Comparison of ENCODE assay signal across 21 cellular contexts in the genomic region with DNA sequence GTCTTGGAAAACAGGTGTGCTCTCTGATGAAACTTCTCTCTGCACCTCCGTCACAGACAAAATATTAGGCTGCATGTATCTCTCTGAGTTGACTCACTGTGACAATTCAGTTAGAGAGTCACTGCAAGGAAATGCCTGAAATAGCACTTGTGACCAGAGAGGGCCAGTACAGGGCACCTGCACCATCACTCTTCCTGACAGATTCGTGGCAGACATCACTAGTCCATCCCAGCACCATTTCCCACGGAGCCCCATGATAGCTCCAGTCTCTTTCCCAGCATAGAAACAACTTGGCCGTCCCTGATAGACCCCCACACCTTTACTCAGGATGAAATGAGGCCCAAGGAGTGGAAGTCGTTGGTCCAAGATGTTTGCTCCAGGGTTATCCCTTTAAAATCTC.
"Had no signal": no experiment of that assay in that cellular context is flagged by ENCODE, and none has a peak within 500 bp of the region (broad histone marks: within the 10 kb centered on the region; RNA-seq: fewer than 3 reads in every experiment).

No MANE protein-coding gene starts in this region.

- H3K4me1 Mint-ChIP-seq: activated naive CD4-positive, alpha-beta T cell treated with anti-CD3 and anti-CD28 coated beads, Interleukin-2, amount 10 ng/mL, durations not matched to agents 7 days and 5 days; stimulated activated effector memory CD8-positive, alpha-beta T cell treated with anti-CD3 and anti-CD28 coated beads, Interleukin-12 subunit alpha, Interleukin-12 subunit beta, amount 100 ng/mL, for 72 hours had no signal

- H3K4me1 ChIP-seq: heart right ventricle, lower lobe of right lung, parathyroid adenoma, stomach had no signal

- H3K27me3 Mint-ChIP-seq: activated naive CD4-positive, alpha-beta T cell treated with anti-CD3 and anti-CD28 coated beads, Interleukin-2, amount 10 ng/mL, durations not matched to agents 7 days and 5 days had no signal

- H3K27ac Mint-ChIP-seq: activated naive CD4-positive, alpha-beta T cell treated with anti-CD3 and anti-CD28 coated beads, Interleukin-2, amount 10 ng/mL, durations not matched to agents 7 days and 5 days; natural killer cell treated with Interleukin-12 subunit alpha and Interleukin-12 subunit beta and Interleukin-15 and Interleukin-18, amount 100 ng/mL, for 72 hours; stimulated activated effector memory CD8-positive, alpha-beta T cell treated with anti-CD3 and anti-CD28 coated beads, Interleukin-12 subunit alpha, Interleukin-12 subunit beta, amount 100 ng/mL, for 72 hours had no signal

- H3K4me3 ChIP-seq: dorsolateral prefrontal cortex, heart right ventricle, lower lobe of right lung, stomach had no signal

- H3K36me3 Mint-ChIP-seq: activated naive CD4-positive, alpha-beta T cell treated with anti-CD3 and anti-CD28 coated beads, Interleukin-2, amount 10 ng/mL, durations not matched to agents 7 days and 5 days; natural killer cell treated with Interleukin-12 subunit alpha and Interleukin-12 subunit beta and Interleukin-15 and Interleukin-18, amount 100 ng/mL, for 72 hours; stimulated activated effector memory CD8-positive, alpha-beta T cell treated with anti-CD3 and anti-CD28 coated beads, Interleukin-12 subunit alpha, Interleukin-12 subunit beta, amount 100 ng/mL, for 72 hours had no signal

- H3K79me2 ChIP-seq: parathyroid adenoma had no signal

- H3K36me3 ChIP-seq: brain microvascular endothelial cell, heart right ventricle, lower lobe of right lung, stomach had no signal

- H3K9ac ChIP-seq: parathyroid adenoma had no signal

- H3K27ac ChIP-seq: brain microvascular endothelial cell, dorsolateral prefrontal cortex, heart right ventricle, lower lobe of right lung, parathyroid adenoma, stomach had no signal

- H3K27me3 ChIP-seq: brain microvascular endothelial cell, stomach had no signal

- FAIRE-seq: colon had no signal

- H3K4me3 Mint-ChIP-seq: activated naive CD4-positive, alpha-beta T cell treated with anti-CD3 and anti-CD28 coated beads, Interleukin-2, amount 10 ng/mL, durations not matched to agents 7 days and 5 days; activated T-cell treated with anti-CD3 and anti-CD28 coated beads, Interleukin-2, amount 50 U/mL, for 4 hours; natural killer cell treated with Interleukin-12 subunit alpha and Interleukin-12 subunit beta and Interleukin-15 and Interleukin-18, amount 100 ng/mL, for 72 hours; stimulated activated effector memory CD8-positive, alpha-beta T cell treated with anti-CD3 and anti-CD28 coated beads, Interleukin-12 subunit alpha, Interleukin-12 subunit beta, amount 100 ng/mL, for 72 hours had no signal

- DNase-seq: activated CD4-positive, alpha-beta T cell treated with anti-CD3 and anti-CD28 coated beads, Interleukin-2, amount 50 U/mL, for 1 hour; activated CD4-positive, CD25-positive, alpha-beta regulatory T cell; activated CD8-positive, alpha-beta memory T cell treated with anti-CD3 and anti-CD28 coated beads, Interleukin-2, amount 50 U/mL, for 4 hours; activated effector memory CD4-positive, alpha-beta T cell treated with Interleukin-2 at 50 U/mL for 16 hours; activated naive CD4-positive, alpha-beta T cell treated with anti-CD3 and anti-CD28 coated beads, Interleukin-2, amount 10 ng/mL, durations not matched to agents 7 days and 5 days; activated T-cell treated with anti-CD3 and anti-CD28 coated beads, Interleukin-2, amount 50 U/mL, for 4 hours; aorta; brain microvascular endothelial cell; central memory CD4-positive, alpha-beta T cell; dorsolateral prefrontal cortex; foreskin melanocyte; heart right ventricle; left colon; lower lobe of right lung; stimulated activated CD4-positive, alpha-beta T cell treated with anti-CD3 and anti-CD28 coated beads, Interleukin-4, amount 100 ng/mL, for 24 hours; stomach; trophoblast cell had no signal

- H2AFZ ChIP-seq: parathyroid adenoma had no signal
